Comparison of ENCODE assay signal across 19 cellular contexts in the genomic region with DNA sequence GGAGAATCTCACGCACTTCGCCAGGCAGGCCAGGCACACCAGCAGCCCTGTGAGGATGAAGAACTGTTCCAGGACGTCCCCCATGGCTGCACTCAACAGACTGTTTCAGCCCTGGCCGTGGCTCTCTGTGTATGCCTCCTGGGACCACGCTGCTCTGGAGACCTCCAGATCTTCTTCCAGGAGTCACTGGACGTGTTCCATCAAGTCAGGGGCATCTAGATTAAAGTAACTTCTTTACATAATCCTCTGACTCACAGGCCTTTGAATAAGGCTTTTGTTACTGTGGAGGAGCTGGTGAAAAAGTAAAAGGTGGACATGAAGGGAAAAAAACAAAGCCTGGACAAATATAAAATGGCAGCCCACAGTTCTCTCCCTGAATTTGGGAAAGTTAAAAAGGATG. TPM values are rescaled to one million over a fixed set of nuclear protein-coding genes. Genes with fewer than 3 reads are reported as not detected.
"Had no signal": no experiment of that assay in that cellular context is flagged by ENCODE, and none has a peak within 500 bp of the region (broad histone marks: within the 10 kb centered on the region; RNA-seq: fewer than 3 reads in every experiment).

A gene (minus strand): TSS at position 156 of the 400 bp plus-strand sequence. CDS start 72 bp downstream, at position 84.

- H3K9me3 Mint-ChIP-seq: activated naive CD8-positive, alpha-beta T cell treated with anti-CD3 and anti-CD28 coated beads, Interleukin-2, amount 50 U/mL, for 24 hours had no signal

- H3K36me3 ChIP-seq: esophagus muscularis mucosa, uterus had no signal

- H3K27me3 Mint-ChIP-seq: activated naive CD8-positive, alpha-beta T cell treated with anti-CD3 and anti-CD28 coated beads, Interleukin-2, amount 50 U/mL, for 24 hours had no signal

- H3K4me1 ChIP-seq: esophagus muscularis mucosa, uterus had no signal

- DNase-seq: activated CD4-positive, alpha-beta T cell treated with anti-CD3 and anti-CD28 coated beads, Interleukin-2, amount 50 U/mL, for 4 hours; activated CD4-positive, CD25-positive, alpha-beta regulatory T cell treated with anti-CD3 and anti-CD28 coated beads, Interleukin-2, amount 50 U/mL, for 72 hours; activated naive CD4-positive, alpha-beta T cell treated with Interleukin-2 at 50 U/mL for 16 hours; activated naive CD8-positive, alpha-beta T cell treated with anti-CD3 and anti-CD28 coated beads, Interleukin-2, amount 50 U/mL, for 24 hours; activated T-cell treated with anti-CD3 and anti-CD28 coated beads for 4 hours; caudate nucleus; hippocampal formation; kidney glomerular epithelial cell; left ventricle myocardium superior; mesenchymal stem cell; naive thymus-derived CD8-positive, alpha-beta T cell; nucleus accumbens; right cardiac atrium; T-cell; T-helper 9 cell; uterus had no signal

- H3K36me3 Mint-ChIP-seq: T-cell had no signal

- H3K4me1 Mint-ChIP-seq: activated naive CD8-positive, alpha-beta T cell treated with anti-CD3 and anti-CD28 coated beads, Interleukin-2, amount 50 U/mL, for 24 hours; naive thymus-derived CD8-positive, alpha-beta T cell; T-cell had no signal

- H3K27ac Mint-ChIP-seq: activated naive CD8-positive, alpha-beta T cell treated with anti-CD3 and anti-CD28 coated beads, Interleukin-2, amount 50 U/mL, for 24 hours; T-cell had no signal

- H3K9me3 ChIP-seq: esophagus muscularis mucosa, uterus had no signal

- ATAC-seq: activated naive CD8-positive, alpha-beta T cell treated with anti-CD3 and anti-CD28 coated beads, Interleukin-2, amount 50 U/mL, for 24 hours; left ventricle myocardium superior; naive thymus-derived CD8-positive, alpha-beta T cell; right cardiac atrium; T-cell had no signal

- H3K27me3 ChIP-seq: esophagus muscularis mucosa, uterus had no signal

- H3K4me3 ChIP-seq: esophagus muscularis mucosa, uterus had no signal

- FAIRE-seq: colon had no signal

- H3K4me3 Mint-ChIP-seq: activated naive CD8-positive, alpha-beta T cell treated with anti-CD3 and anti-CD28 coated beads, Interleukin-2, amount 50 U/mL, for 24 hours; naive thymus-derived CD8-positive, alpha-beta T cell; T-cell had no signal

- H3K27ac ChIP-seq: esophagus muscularis mucosa, uterus had no signal

RNA-seq across cellular contexts. Expression of the gene that starts here (rescaled TPM):
- total RNA-seq: fibroblast of villous mesenchyme had no signal
